Comparison of ENCODE assay signal across 28 cellular contexts in the genomic region with DNA sequence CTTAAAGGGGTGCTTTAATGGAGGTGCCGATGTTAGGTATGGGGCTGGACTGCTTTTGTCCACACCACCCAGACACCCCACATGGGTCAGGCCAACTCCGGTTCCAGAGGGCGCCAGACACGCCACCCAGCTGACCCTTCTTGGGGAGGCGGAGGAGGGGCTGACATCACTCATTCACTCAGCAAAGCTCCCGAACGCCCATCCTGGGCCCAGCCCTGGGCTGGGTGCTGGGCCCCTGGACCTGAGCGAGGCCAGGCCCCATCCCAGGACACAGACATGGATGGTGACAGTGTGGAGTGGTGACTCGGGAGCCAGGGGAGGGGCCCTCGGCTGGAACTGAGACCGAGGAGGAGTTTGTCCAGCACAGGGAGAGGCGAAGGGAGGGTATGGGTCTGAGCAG.
"Had no signal": no experiment of that assay in that cellular context is flagged by ENCODE, and none has a peak within 500 bp of the region (broad histone marks: within the 10 kb centered on the region; RNA-seq: fewer than 3 reads in every experiment).

No MANE protein-coding gene starts in this region.

- H3K4me3 Mint-ChIP-seq: activated CD4-positive, alpha-beta T cell treated with anti-CD3 and anti-CD28 coated beads, Interleukin-2, amount 10 ng/mL, durations not matched to agents 7 days and 5 days; activated CD8-positive, alpha-beta T cell treated with anti-CD3 and anti-CD28 coated beads for 36 hours; activated naive CD4-positive, alpha-beta T cell treated with anti-CD3 and anti-CD28 coated beads for 36 hours; activated naive CD4-positive, alpha-beta T cell treated with anti-CD3 and anti-CD28 coated beads, Interleukin-2, amount 50 U/mL, for 24 hours; activated naive CD8-positive, alpha-beta T cell treated with anti-CD3 and anti-CD28 coated beads for 36 hours; activated naive CD8-positive, alpha-beta T cell treated with anti-CD3 and anti-CD28 coated beads, Interleukin-2, amount 50 U/mL, for 24 hours; activated T-cell treated with anti-CD3 and anti-CD28 coated beads, Interleukin-2, amount 50 U/mL, for 4 hours; activated T-helper 17 cell treated with anti-CD3 and anti-CD28 coated beads, Interleukin-2, amount 50 U/mL, for 72 hours had no signal

- H3K4me1 ChIP-seq: adrenal gland, body of pancreas, colonic mucosa, esophagus squamous epithelium, gastroesophageal sphincter had no signal

- H3K27me3 ChIP-seq: adrenal gland, body of pancreas, colonic mucosa, esophagus squamous epithelium, gastroesophageal sphincter, heart right ventricle had no signal

- H3K9me3 ChIP-seq: body of pancreas, colonic mucosa had no signal

- H3K36me3 ChIP-seq: colonic mucosa had no signal

- H3K4me3 ChIP-seq: adrenal gland, body of pancreas, colonic mucosa, esophagus squamous epithelium, gastroesophageal sphincter, heart right ventricle had no signal

- H3K9me3 Mint-ChIP-seq: activated naive CD4-positive, alpha-beta T cell treated with anti-CD3 and anti-CD28 coated beads, Interleukin-2, amount 50 U/mL, for 24 hours; activated T-helper 17 cell treated with anti-CD3 and anti-CD28 coated beads, Interleukin-2, amount 50 U/mL, for 72 hours had no signal

- DNase-seq: activated CD4-positive, alpha-beta T cell treated with anti-CD3 and anti-CD28 coated beads for 1 hour; activated CD4-positive, alpha-beta T cell treated with anti-CD3 and anti-CD28 coated beads for 4 hours; activated CD4-positive, alpha-beta T cell treated with anti-CD3 and anti-CD28 coated beads, Interleukin-2, amount 10 ng/mL, durations not matched to agents 7 days and 5 days; activated CD4-positive, alpha-beta T cell treated with anti-CD3 and anti-CD28 coated beads, Interleukin-2, amount 50 U/mL, for 4 hours; activated CD8-positive, alpha-beta memory T cell treated with anti-CD3 and anti-CD28 coated beads for 24 hours; activated CD8-positive, alpha-beta T cell treated with anti-CD3 and anti-CD28 coated beads for 36 hours; activated effector memory CD4-positive, alpha-beta T cell treated with Interleukin-2 at 50 U/mL for 16 hours; activated gamma-delta T cell treated with Interleukin-2 at 50 U/mL for 16 hours; activated naive CD4-positive, alpha-beta T cell treated with anti-CD3 and anti-CD28 coated beads for 36 hours; activated naive CD8-positive, alpha-beta T cell treated with anti-CD3 and anti-CD28 coated beads for 36 hours; activated naive CD8-positive, alpha-beta T cell treated with anti-CD3 and anti-CD28 coated beads, Interleukin-2, amount 50 U/mL, for 24 hours; activated T-cell treated with anti-CD3 and anti-CD28 coated beads, Interleukin-2, amount 50 U/mL, for 4 hours; adrenal gland; amygdala; aorta; body of pancreas; caudate nucleus; cerebellar nuclear complex; colonic mucosa; effector CD8-positive, alpha-beta T cell; esophagus squamous epithelium; foreskin melanocyte; heart right ventricle; T-helper 2 cell had no signal

- H3K27ac Mint-ChIP-seq: activated CD4-positive, alpha-beta T cell treated with anti-CD3 and anti-CD28 coated beads, Interleukin-2, amount 10 ng/mL, durations not matched to agents 7 days and 5 days; activated CD8-positive, alpha-beta T cell treated with anti-CD3 and anti-CD28 coated beads for 36 hours; activated naive CD4-positive, alpha-beta T cell treated with anti-CD3 and anti-CD28 coated beads for 36 hours; activated naive CD4-positive, alpha-beta T cell treated with anti-CD3 and anti-CD28 coated beads, Interleukin-2, amount 50 U/mL, for 24 hours; activated naive CD8-positive, alpha-beta T cell treated with anti-CD3 and anti-CD28 coated beads for 36 hours; activated naive CD8-positive, alpha-beta T cell treated with anti-CD3 and anti-CD28 coated beads, Interleukin-2, amount 50 U/mL, for 24 hours; activated T-helper 17 cell treated with anti-CD3 and anti-CD28 coated beads, Interleukin-2, amount 50 U/mL, for 72 hours had no signal

- H3K4me1 Mint-ChIP-seq: activated CD4-positive, alpha-beta T cell treated with anti-CD3 and anti-CD28 coated beads, Interleukin-2, amount 10 ng/mL, durations not matched to agents 7 days and 5 days; activated naive CD4-positive, alpha-beta T cell treated with anti-CD3 and anti-CD28 coated beads, Interleukin-2, amount 50 U/mL, for 24 hours; activated T-helper 17 cell treated with anti-CD3 and anti-CD28 coated beads, Interleukin-2, amount 50 U/mL, for 72 hours had no signal

- H3K27me3 Mint-ChIP-seq: activated CD4-positive, alpha-beta T cell treated with anti-CD3 and anti-CD28 coated beads, Interleukin-2, amount 10 ng/mL, durations not matched to agents 7 days and 5 days; activated CD8-positive, alpha-beta T cell treated with anti-CD3 and anti-CD28 coated beads for 36 hours; activated naive CD4-positive, alpha-beta T cell treated with anti-CD3 and anti-CD28 coated beads, Interleukin-2, amount 50 U/mL, for 24 hours; activated naive CD8-positive, alpha-beta T cell treated with anti-CD3 and anti-CD28 coated beads for 36 hours; activated naive CD8-positive, alpha-beta T cell treated with anti-CD3 and anti-CD28 coated beads, Interleukin-2, amount 50 U/mL, for 24 hours; activated T-helper 17 cell treated with anti-CD3 and anti-CD28 coated beads, Interleukin-2, amount 50 U/mL, for 72 hours had no signal

- H3K27ac ChIP-seq: adrenal gland, body of pancreas, colonic mucosa, epithelial cell of prostate, esophagus squamous epithelium, gastroesophageal sphincter, heart right ventricle had no signal

- ATAC-seq: activated CD8-positive, alpha-beta T cell treated with anti-CD3 and anti-CD28 coated beads for 36 hours; activated naive CD8-positive, alpha-beta T cell treated with anti-CD3 and anti-CD28 coated beads, Interleukin-2, amount 50 U/mL, for 24 hours; activated T-cell treated with anti-CD3 and anti-CD28 coated beads, Interleukin-2, amount 50 U/mL, for 4 hours; activated T-helper 17 cell treated with anti-CD3 and anti-CD28 coated beads, Interleukin-2, amount 50 U/mL, for 72 hours; body of pancreas; gastroesophageal sphincter; heart right ventricle had no signal
